In genomic region chr3:177429772-177430171, GRCh38 we compare ENCODE assay signal across 24 cellular contexts.
"Had no signal": no experiment of that assay in that cellular context is flagged by ENCODE, and none has a peak within 500 bp of the region (broad histone marks: within the 10 kb centered on the region; RNA-seq: fewer than 3 reads in every experiment).

No MANE protein-coding gene starts in this region.

- H3K27me3 Mint-ChIP-seq: stimulated activated naive CD8-positive, alpha-beta T cell treated with anti-CD3 and anti-CD28 coated beads, Interleukin-15, amount 100 ng/mL, for 72 hours had no signal

- H3K36me3 Mint-ChIP-seq: natural killer cell had no signal

- ATAC-seq: foreskin keratinocyte; left colon; natural killer cell; stimulated activated naive CD8-positive, alpha-beta T cell treated with anti-CD3 and anti-CD28 coated beads, Interleukin-15, amount 100 ng/mL, for 72 hours had no signal

- H3K9me3 ChIP-seq: esophagus muscularis mucosa, gastroesophageal sphincter, heart left ventricle, lower lobe of right lung, neutrophil, pancreas, right lobe of liver, suprapubic skin had no signal

- H2AFZ ChIP-seq: hepatocyte had no signal

- H3K27ac ChIP-seq: coronary artery, esophagus muscularis mucosa, foreskin keratinocyte, gastroesophageal sphincter, hepatocyte, lower lobe of right lung, pancreas, right lobe of liver, suprapubic skin had no signal

- H3K4me3 ChIP-seq: coronary artery, esophagus muscularis mucosa, gastroesophageal sphincter, heart left ventricle, hepatocyte, lower lobe of right lung, pancreas, right lobe of liver, suprapubic skin had no signal

- H3K79me2 ChIP-seq: hepatocyte had no signal

- H3K27ac Mint-ChIP-seq: stimulated activated naive CD8-positive, alpha-beta T cell treated with anti-CD3 and anti-CD28 coated beads, Interleukin-15, amount 100 ng/mL, for 72 hours had no signal

- H3K4me3 Mint-ChIP-seq: natural killer cell; stimulated activated naive CD8-positive, alpha-beta T cell treated with anti-CD3 and anti-CD28 coated beads, Interleukin-15, amount 100 ng/mL, for 72 hours had no signal

- H3K36me3 ChIP-seq: esophagus muscularis mucosa, gastroesophageal sphincter, heart left ventricle, lower lobe of right lung, neutrophil, pancreas, right lobe of liver, suprapubic skin had no signal

- H3K9me3 Mint-ChIP-seq: natural killer cell; neural crest cell; stimulated activated naive CD8-positive, alpha-beta T cell treated with anti-CD3 and anti-CD28 coated beads, Interleukin-15, amount 100 ng/mL, for 72 hours had no signal

- H3K4me1 ChIP-seq: foreskin keratinocyte, gastroesophageal sphincter, lower lobe of right lung, suprapubic skin had no signal

- H3K4me2 ChIP-seq: hepatocyte had no signal

- DNase-seq: dermis blood vessel endothelial cell; effector memory CD4-positive, alpha-beta T cell; foreskin keratinocyte; heart left ventricle; kidney; left colon; left ventricle myocardium superior; lower lobe of right lung; natural killer cell; pancreas; right lobe of liver; small intestine; stimulated activated CD4-positive, alpha-beta T cell treated with anti-CD3 and anti-CD28 coated beads, Interleukin-15, amount 100 ng/mL, for 24 hours; stimulated activated CD4-positive, alpha-beta T cell treated with anti-CD3 and anti-CD28 coated beads, Interleukin-2, amount 100 ng/mL, for 48 hours; stimulated activated naive CD4-positive, alpha-beta T cell; stimulated activated naive CD8-positive, alpha-beta T cell treated with anti-CD3 and anti-CD28 coated beads, Interleukin-15, amount 100 ng/mL, for 72 hours; trophoblast cell had no signal

- H3K27me3 ChIP-seq: esophagus muscularis mucosa, foreskin keratinocyte, gastroesophageal sphincter, heart left ventricle, hepatocyte, neutrophil, pancreas, right lobe of liver, suprapubic skin had no signal
